ENCODE assay signal across 8 cellular contexts in the genomic region with DNA sequence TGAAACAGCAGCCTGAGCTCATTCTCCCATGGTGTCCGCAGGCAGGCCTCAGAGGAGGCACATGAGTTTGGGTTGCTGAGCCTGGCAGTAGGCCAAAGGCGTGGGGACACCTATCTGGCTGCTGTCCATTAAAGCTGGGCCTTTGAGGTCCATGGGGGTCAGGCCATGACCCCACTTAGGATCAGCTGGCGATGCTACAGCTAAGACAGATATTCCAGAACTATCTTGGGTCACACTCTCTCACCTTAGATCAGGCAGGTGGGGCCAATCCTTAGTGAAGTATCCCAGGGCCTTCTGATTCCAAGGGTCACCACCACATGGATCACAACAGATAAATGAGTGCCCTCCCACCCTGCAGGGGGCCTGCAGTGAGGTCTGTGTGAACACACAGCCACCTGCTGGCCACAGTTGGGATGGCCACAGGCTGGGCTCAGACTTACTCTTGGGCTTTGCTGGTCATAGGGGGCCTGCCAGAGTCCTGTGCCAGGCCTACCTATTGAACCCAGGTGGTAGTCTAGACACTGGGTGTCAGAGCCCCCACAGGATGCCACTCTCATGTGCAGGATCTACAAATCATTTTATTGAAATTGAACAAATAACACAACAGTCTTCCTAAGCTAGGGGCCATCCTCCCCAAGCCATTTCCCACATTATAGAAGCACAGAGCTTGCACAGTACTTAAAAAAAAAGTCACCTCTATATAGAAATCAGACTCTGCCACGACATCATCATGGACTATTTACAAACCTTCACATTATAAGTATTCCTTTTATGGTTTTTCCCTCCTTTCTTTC. TPM values are rescaled to one million over a fixed set of nuclear protein-coding genes. Genes with fewer than 3 reads are reported as not detected.
DNase-seq lines count a peak whose midpoint lies in the region; TF ChIP-seq lines count a peak whose summit lies in the region.

No MANE protein-coding gene starts in this region.

- no peak overlapping the region for H2AFZ ChIP-seq in hepatocyte

- H3K27me3 ChIP-seq in hepatocyte (no peaks in the 10 kb centered on the region), skeletal muscle tissue (ENCODE audit: control insufficient read depth in 3 of 3, insufficient read depth in 3 of 3, low read length in 3 of 3) (no peaks in the 10 kb centered on the region)

- H3K79me2 ChIP-seq in hepatocyte = peaks cover 32% of the 10 kb centered on the region

- H3K4me2 ChIP-seq in hepatocyte = no peak overlapping the region

- no peaks in the 10 kb centered on the region for H3K9me2 ChIP-seq in hepatocyte (replicated peaks; ENCODE audit: insufficient read depth)

- H4K20me1 ChIP-seq in hepatocyte (ENCODE audit: insufficient read depth, poor library complexity, severe bottlenecking) = peaks cover 2% of the 10 kb centered on the region

- H3K9ac ChIP-seq in skeletal muscle tissue (ENCODE audit: low read depth in 1 of 3, low read length in 3 of 3) = peak overlapping the region in 2 of 3 donors; percentile 10 to 25

- 78% methylated on average over 4 of the region's 4 CpGs for WGBS in hepatocyte (ENCODE audit: low lambda C conversion rate, missing lambda C conversion rate)

- H3K36me3 ChIP-seq in hepatocyte (replicated peaks; ENCODE audit: insufficient read depth, low read depth) = no peaks in the 10 kb centered on the region
- H3K36me3 ChIP-seq in skeletal muscle tissue (ENCODE audit: control insufficient read depth in 3 of 3, insufficient read depth in 3 of 3, low read length in 3 of 3) = peaks cover 10 to 19% (median 14%) of the 10 kb centered on the region in 3 donors

- H3K9me3 ChIP-seq in hepatocyte (ENCODE audit: low read depth) (no peaks in the 10 kb centered on the region), skeletal muscle tissue (ENCODE audit: control insufficient read depth in 3 of 3, low read length in 3 of 3) (no peaks in the 10 kb centered on the region)

- H3K4me1 ChIP-seq in hepatocyte (ENCODE audit: insufficient read depth) (peaks cover 33% of the 10 kb centered on the region), skeletal muscle tissue (ENCODE audit: control insufficient read depth in 3 of 3, insufficient read depth in 3 of 3, low read length in 3 of 3) (peaks cover 42 to 65% (median 57%) of the 10 kb centered on the region in 3 donors)

- TF ChIP-seq CTCF in LNCaP clone FGC (IDR thresholded peaks at IDR 0.05; ENCODE audit: control insufficient read depth, extremely low read depth, insufficient read depth) (peak; percentile 88), hepatocyte (IDR thresholded peaks at IDR 0.05; ENCODE audit: poor library complexity) (peak; percentile 74)

- peak; percentile 66 for DNase-seq in EL
- no peak for DNase-seq in LNCaP clone FGC (ENCODE audit: low read depth)
- DNase-seq in T-helper 22 cell (ENCODE audit: low read depth) = peak; percentile 26
- peak; percentile 80 for DNase-seq in astrocyte of the hippocampus (ENCODE audit: low read depth, low spot score)
- peak; percentile 84 for DNase-seq in hepatocyte (ENCODE audit: low spot score)
- DNase-seq in NCI-H1436 treated with DMSO at 0.1 percent for 48 hours (lab: John Stamatoyannopoulos, UW) = no peak
- no peak for DNase-seq in putamen (ENCODE audit: low spot score)

- H3K4me3 ChIP-seq in LNCaP clone FGC (ENCODE audit: low read depth, low read length) = no peak overlapping the region
- no peak overlapping the region for H3K4me3 ChIP-seq in hepatocyte
- H3K4me3 ChIP-seq in skeletal muscle tissue (ENCODE audit: low read length in 3 of 3) = no peak overlapping the region

- H3K27ac ChIP-seq in hepatocyte (peak overlapping the region; percentile 100), skeletal muscle tissue (ENCODE audit: low read depth, low read length) (peak overlapping the region; percentile 97)

RNA-seq across cellular contexts. Expression of gene HYAL2, which starts 2.0 kb away (rescaled TPM):
- total RNA-seq in hepatocyte (79.0 and 125 TPM in 2 replicates), skeletal muscle tissue (43.8 TPM)
- 63.9 and 75.4 TPM in 2 replicates for polyA plus RNA-seq in hepatocyte

RNA-seq across cellular contexts. Expression of gene TUSC2, which starts 3.5 kb away (rescaled TPM):
- total RNA-seq in hepatocyte (30.0 and 33.1 TPM in 2 replicates), skeletal muscle tissue (7.8 TPM)
- polyA plus RNA-seq in hepatocyte = 45.6 and 59.0 TPM in 2 replicates

RNA-seq across cellular contexts. Expression of gene RASSF1, which starts 16.1 kb away (rescaled TPM):
- total RNA-seq in hepatocyte (11.3 and 13.4 TPM in 2 replicates), skeletal muscle tissue (17.7 TPM)
- 22.9 and 30.1 TPM in 2 replicates for polyA plus RNA-seq in hepatocyte

RNA-seq across cellular contexts. Expression of gene ZMYND10, which starts 21.0 kb away (rescaled TPM):
- total RNA-seq in hepatocyte = 0.20 and 0.44 TPM in 2 replicates
- 0.18 and 0.77 TPM in 2 replicates for polyA plus RNA-seq in hepatocyte
- total RNA-seq in skeletal muscle tissue = 0.52 TPM

RNA-seq across cellular contexts. Expression of gene HYAL1, which starts 21.2 kb away (rescaled TPM):
- total RNA-seq in hepatocyte (22.3 and 34.3 TPM in 2 replicates), skeletal muscle tissue (2.6 TPM)
- 5.5 and 11.8 TPM in 2 replicates for polyA plus RNA-seq in hepatocyte

Comparison
In these comparisons a context has a peak if more than half of its experiments do, and no peak if none do; other contexts are left out.
1. DNase-seq: peak in EL (single experiment), T-helper 22 cell (single experiment), astrocyte of the hippocampus (single experiment) and hepatocyte (single experiment); none in LNCaP clone FGC (single experiment), NCI-H1436 treated with DMSO at 0.1 percent for 48 hours (single experiment) and putamen (single experiment).